ENCODE assay signal across 31 cellular contexts in genomic region chr17:6244253-6244652, GRCh38.
"Had no signal": no experiment of that assay in that cellular context is flagged by ENCODE, and none has a peak within 500 bp of the region (broad histone marks: within the 10 kb centered on the region; RNA-seq: fewer than 3 reads in every experiment).

No MANE protein-coding gene starts in this region.

- ATAC-seq: activated CD4-positive, alpha-beta T cell treated with anti-CD3 and anti-CD28 coated beads for 36 hours; activated CD4-positive, CD25-positive, alpha-beta regulatory T cell treated with anti-CD3 and anti-CD28 coated beads, Interleukin-2, amount 50 U/mL, for 24 hours; activated CD8-positive, alpha-beta T cell treated with anti-CD3 and anti-CD28 coated beads, Interleukin-2, amount 10 ng/mL, durations not matched to agents 7 days and 5 days; activated naive CD4-positive, alpha-beta T cell treated with anti-CD3 and anti-CD28 coated beads, Interleukin-2, amount 50 U/mL, for 72 hours; K562; PC-3; WTC11 had no signal

- DNase-seq: activated CD4-positive, alpha-beta T cell treated with anti-CD3 and anti-CD28 coated beads for 36 hours; activated CD4-positive, alpha-beta T cell treated with anti-CD3 and anti-CD28 coated beads, Interleukin-2, amount 10 ng/mL, durations not matched to agents 7 days and 5 days; activated CD4-positive, alpha-beta T cell treated with anti-CD3 and anti-CD28 coated beads, Interleukin-2, amount 50 U/mL, for 48 hours; activated CD8-positive, alpha-beta T cell treated with anti-CD3 and anti-CD28 coated beads, Interleukin-2, amount 10 ng/mL, durations not matched to agents 7 days and 5 days; activated gamma-delta T cell treated with Interleukin-2 at 50 U/mL for 16 hours; activated naive CD4-positive, alpha-beta T cell treated with anti-CD3 and anti-CD28 coated beads for 36 hours; activated T-cell treated with anti-CD3 and anti-CD28 coated beads, Interleukin-2, amount 50 U/mL, for 24 hours; caudate nucleus; NCI-H1092 treated with DMSO at 0.1 percent for 48 hours; NCI-H187; NCI-H2029 treated with DMSO at 0.1 percent for 48 hours; NCI-H2107; NCI-H2171; NCI-H510A; NCI-H526; NCI-H748 treated with DMSO at 0.1 percent for 48 hours; NK-92 treated with Interleukin-12 subunit alpha and Interleukin-12 subunit beta, amount 100 ng/mL, for 24 hours; PC-3; Peyer's patch; Right ventricle myocardium superior; RPMI8226; SW 1271; T1000 had no signal

- FAIRE-seq: astrocyte, K562, TTC549 had no signal

- H3K4me3 Mint-ChIP-seq: activated CD4-positive, alpha-beta T cell treated with anti-CD3 and anti-CD28 coated beads for 36 hours; activated CD4-positive, alpha-beta T cell treated with anti-CD3 and anti-CD28 coated beads, Interleukin-2, amount 10 ng/mL, durations not matched to agents 7 days and 5 days; activated CD8-positive, alpha-beta T cell treated with anti-CD3 and anti-CD28 coated beads, Interleukin-2, amount 10 ng/mL, durations not matched to agents 7 days and 5 days; activated naive CD4-positive, alpha-beta T cell treated with anti-CD3 and anti-CD28 coated beads for 36 hours; activated T-cell treated with anti-CD3 and anti-CD28 coated beads, Interleukin-2, amount 50 U/mL, for 24 hours; brain; WTC11 had no signal

- H3K4me1 Mint-ChIP-seq: activated CD4-positive, alpha-beta T cell treated with anti-CD3 and anti-CD28 coated beads for 36 hours; activated CD4-positive, alpha-beta T cell treated with anti-CD3 and anti-CD28 coated beads, Interleukin-2, amount 10 ng/mL, durations not matched to agents 7 days and 5 days had no signal

- H3K9me3 Mint-ChIP-seq: activated CD4-positive, alpha-beta T cell treated with anti-CD3 and anti-CD28 coated beads, Interleukin-2, amount 10 ng/mL, durations not matched to agents 7 days and 5 days; activated naive CD4-positive, alpha-beta T cell treated with anti-CD3 and anti-CD28 coated beads for 36 hours; activated naive CD4-positive, alpha-beta T cell treated with anti-CD3 and anti-CD28 coated beads, Interleukin-2, amount 50 U/mL, for 72 hours; activated T-cell treated with anti-CD3 and anti-CD28 coated beads, Interleukin-2, amount 50 U/mL, for 24 hours; WTC11 had no signal

- H3K36me3 Mint-ChIP-seq: activated naive CD4-positive, alpha-beta T cell treated with anti-CD3 and anti-CD28 coated beads, Interleukin-2, amount 50 U/mL, for 72 hours; brain; WTC11 had no signal

- H3K27ac ChIP-seq: adrenal gland, Peyer's patch had no signal

- H3K4me1 ChIP-seq: adrenal gland, Peyer's patch had no signal

- H3K27me3 ChIP-seq: Peyer's patch had no signal

- H3K4me3 ChIP-seq: adrenal gland, K562, Peyer's patch had no signal

- H3K9me3 ChIP-seq: adrenal gland, Peyer's patch had no signal

- H3K27ac Mint-ChIP-seq: activated CD4-positive, alpha-beta T cell treated with anti-CD3 and anti-CD28 coated beads for 36 hours; activated CD4-positive, alpha-beta T cell treated with anti-CD3 and anti-CD28 coated beads, Interleukin-2, amount 10 ng/mL, durations not matched to agents 7 days and 5 days; activated CD8-positive, alpha-beta T cell treated with anti-CD3 and anti-CD28 coated beads, Interleukin-2, amount 10 ng/mL, durations not matched to agents 7 days and 5 days; activated naive CD4-positive, alpha-beta T cell treated with anti-CD3 and anti-CD28 coated beads for 36 hours; activated naive CD4-positive, alpha-beta T cell treated with anti-CD3 and anti-CD28 coated beads, Interleukin-2, amount 50 U/mL, for 72 hours; activated T-cell treated with anti-CD3 and anti-CD28 coated beads, Interleukin-2, amount 50 U/mL, for 24 hours; brain; WTC11 had no signal

- H3K36me3 ChIP-seq: adrenal gland, Peyer's patch had no signal
